35 cellular contexts compared by ENCODE assay signal in the genomic region with DNA sequence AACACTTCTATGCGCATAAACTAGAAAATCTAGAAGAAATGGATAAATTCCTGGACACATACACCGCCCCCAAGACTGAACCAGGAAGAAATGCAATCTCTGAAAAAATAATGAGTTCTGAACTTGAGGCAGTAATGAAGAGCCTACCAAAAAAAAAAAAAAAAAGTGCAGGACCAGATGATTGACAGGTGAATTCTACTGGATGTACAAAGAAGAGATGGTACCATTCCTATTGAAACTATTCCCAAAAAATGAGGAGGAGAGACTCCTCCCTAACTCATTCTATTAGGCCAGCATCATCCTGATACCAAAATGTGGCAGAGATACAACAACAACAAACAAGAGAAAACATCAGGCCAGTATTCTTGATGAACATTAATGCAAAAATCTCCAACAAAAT.
"Had no signal": no experiment of that assay in that cellular context is flagged by ENCODE, and none has a peak within 500 bp of the region (broad histone marks: within the 10 kb centered on the region; RNA-seq: fewer than 3 reads in every experiment).

No MANE protein-coding gene starts in this region.

- H3K36me3 ChIP-seq: MG63 had no signal

- H3K27me3 ChIP-seq: MG63 had no signal

- DNase-seq: Karpas-422, Kasumi-1, MG63, MM.1S, MV-4-11, NCI-H1048, NCI-H1092, NCI-H1092 treated with DMSO at 0.1 percent for 48 hours, NCI-H1105, NCI-H1105 treated with DMSO at 0.1 percent for 48 hours, NCI-H1417, NCI-H1417 treated with DMSO at 0.1 percent for 48 hours, NCI-H1436, NCI-H1436 treated with DMSO at 0.1 percent for 48 hours, NCI-H146, NCI-H1694, NCI-H1694 treated with DMSO at 0.1 percent for 48 hours, NCI-H187, NCI-H187 treated with DMSO at 0.1 percent for 48 hours, NCI-H1930, NCI-H2029, NCI-H2029 treated with DMSO at 0.1 percent for 48 hours, NCI-H2081, NCI-H2081 treated with DMSO at 0.1 percent for 48 hours, NCI-H2107, NCI-H2171, NCI-H2171 treated with DMSO at 0.1 percent for 48 hours, NCI-H2227 treated with DMSO at 0.1 percent for 48 hours, NCI-H226, NCI-H345, NCI-H446, NCI-H446 treated with DMSO at 0.1 percent for 48 hours, NCI-H510A, NCI-H510A treated with DMSO at 0.1 percent for 48 hours, NCI-H524 had no signal

- H3K4me3 ChIP-seq: MG63 had no signal
